18 cellular contexts compared by ENCODE assay signal in genomic region chrX:134692233-134692632, GRCh38. TPM values are rescaled to one million over a fixed set of nuclear protein-coding genes. Genes with fewer than 3 reads are reported as not detected.
DNase-seq lines count a peak whose midpoint lies in the region; ATAC-seq and TF ChIP-seq lines count a peak whose summit lies in the region.
"Had no signal": no experiment of that assay in that cellular context is flagged by ENCODE, and none has a peak within 500 bp of the region (broad histone marks: within the 10 kb centered on the region; RNA-seq: fewer than 3 reads in every experiment).

No MANE protein-coding gene starts in this region.

- no peaks in the 10 kb centered on the region for H3K79me2 ChIP-seq in GM23338 (replicated peaks; ENCODE audit: insufficient read depth)
- H3K79me2 ChIP-seq in SK-N-SH (ENCODE audit: insufficient read depth): no peaks in the 10 kb centered on the region

- TF ChIP-seq RAD21 in SK-N-SH (IDR thresholded peaks at IDR 0.05; ENCODE audit: low read length): no peak

- no peaks in the 10 kb centered on the region for H3K9me3 Mint-ChIP-seq in GM23338
- H3K9me3 Mint-ChIP-seq in progenitor cell of endocrine pancreas (ENCODE audit: low read depth): peaks cover 21% of the 10 kb centered on the region
- H3K9me3 Mint-ChIP-seq: CD8-positive, alpha-beta memory T cell had no signal

- DNase-seq in GM23338 (ENCODE audit: low spot score): peak; percentile 2
- no peak for DNase-seq in SK-N-SH
- DNase-seq in left lung: no peak
- no peak for DNase-seq in progenitor cell of endocrine pancreas (ENCODE audit: low spot score, unreplicated experiment)
- no peak for DNase-seq in GOT3 (lab: John Stamatoyannopoulos, UW)
- DNase-seq: CD8-positive, alpha-beta memory T cell; DND-41; GF-D8; Karpas-422; NCI-H1417 treated with DMSO at 0.1 percent for 48 hours; NCI-H2029 treated with DMSO at 0.1 percent for 48 hours; NCI-H526; NK-92 treated with Interleukin-12 subunit alpha and Interleukin-12 subunit beta, amount 100 ng/mL, for 24 hours had no signal

- TF ChIP-seq CTCF in GM23338 (conservative IDR thresholded peaks at IDR 0.05; ENCODE audit: low read depth in 2 of 2): no peak
- TF ChIP-seq CTCF in SK-N-SH (IDR thresholded peaks at IDR 0.05): no peak
- no peak for TF ChIP-seq CTCF in left lung (IDR thresholded peaks at IDR 0.05)
- TF ChIP-seq CTCF in progenitor cell of endocrine pancreas (IDR thresholded peaks at IDR 0.05; ENCODE audit: unreplicated experiment): no peak

- H3K4me3 ChIP-seq in GM23338 (no peak overlapping the region), SK-N-SH (ENCODE audit: low read depth in 2 of 2, low read length in 1 of 2) (no peak overlapping the region), left lung (no peak overlapping the region)

- no peaks in the 10 kb centered on the region for H4K20me1 ChIP-seq in GM23338 (replicated peaks; ENCODE audit: insufficient read depth)
- no peaks in the 10 kb centered on the region for H4K20me1 ChIP-seq in SK-N-SH (ENCODE audit: insufficient read depth)

- POLR2A ChIA-PET in SK-N-SH (lab: Yijun Ruan, JAX): no interaction called here

- CTCF ChIA-PET in SK-N-SH (lab: Yijun Ruan, JAX): no interaction called here

- H3K27ac ChIP-seq in GM23338 (ENCODE audit: low read depth) (no peak overlapping the region), SK-N-SH (ENCODE audit: low read depth in 2 of 2, low read length in 1 of 2) (peak overlapping the region; percentile 70 to 74; a peak in 3 of 4 replicates), left lung (no peak overlapping the region)

- no peak overlapping the region for H3K4me2 ChIP-seq in GM23338
- no peak overlapping the region for H3K4me2 ChIP-seq in SK-N-SH

- no peaks in the 10 kb centered on the region for H3K36me3 Mint-ChIP-seq in GM23338 (ENCODE audit: low read depth)
- H3K36me3 Mint-ChIP-seq in progenitor cell of endocrine pancreas (ENCODE audit: insufficient read depth): peaks cover 2% of the 10 kb centered on the region
- H3K36me3 Mint-ChIP-seq: CD8-positive, alpha-beta memory T cell had no signal

- H2AFZ ChIP-seq in GM23338: no peak overlapping the region
- H2AFZ ChIP-seq in SK-N-SH (ENCODE audit: low read depth): peak overlapping the region; percentile 77

- intact Hi-C loops in left lung (cut with DNase I): no loop called here

- H3K4me1 Mint-ChIP-seq in GM23338 (peaks cover 5% of the 10 kb centered on the region; the same call in 2 of the 3 replicates), progenitor cell of endocrine pancreas (ENCODE audit: low read depth) (peaks cover 18% of the 10 kb centered on the region)
- H3K4me1 Mint-ChIP-seq: CD8-positive, alpha-beta memory T cell had no signal

- H3K9me3 ChIP-seq in SK-N-SH (no peaks in the 10 kb centered on the region), left lung (no peaks in the 10 kb centered on the region)

- 65% methylated on average over 1 of the region's 1 CpG for WGBS in SK-N-SH (ENCODE audit: low lambda C conversion rate)

- no peak overlapping the region for H3K27ac Mint-ChIP-seq in GM23338
- peak overlapping the region; percentile 80 for H3K27ac Mint-ChIP-seq in progenitor cell of endocrine pancreas

- no peaks in the 10 kb centered on the region for H3K27me3 Mint-ChIP-seq in GM23338 (ENCODE audit: insufficient read depth, low read depth, poor library complexity)
- H3K27me3 Mint-ChIP-seq in progenitor cell of endocrine pancreas: no peaks in the 10 kb centered on the region

- TF ChIP-seq EP300 in SK-N-SH (IDR thresholded peaks at IDR 0.05; ENCODE audit: borderline replicate concordance in 1 of 2, low read depth in 1 of 2, low read length in 1 of 2): no peak

- H3F3A ChIP-seq in GM23338 (replicated peaks; ENCODE audit: low read depth): no peaks in the 10 kb centered on the region
- peaks cover 19% of the 10 kb centered on the region for H3F3A ChIP-seq in SK-N-SH (replicated peaks; ENCODE audit: insufficient read depth)

- H3K27me3 ChIP-seq in GM23338 (ENCODE audit: insufficient read depth) (no peaks in the 10 kb centered on the region), SK-N-SH (ENCODE audit: insufficient read depth) (no peaks in the 10 kb centered on the region), left lung (no peaks in the 10 kb centered on the region)

- H3K4me1 ChIP-seq in GM23338 (ENCODE audit: insufficient read depth) (no peaks in the 10 kb centered on the region), SK-N-SH (ENCODE audit: control insufficient read depth in 1 of 2, insufficient read depth in 2 of 2, low read depth in 1 of 2, low read length in 1 of 2) (peaks cover 2 to 30% of the 10 kb centered on the region in 2 experiments), left lung (no peaks in the 10 kb centered on the region)

- ATAC-seq in GM23338 (no peak), left lung (peak; percentile 21), GM19035 (IDR thresholded peaks at IDR 0.05; ENCODE audit: unreplicated experiment) (no peak), HG02798 (IDR thresholded peaks at IDR 0.05; ENCODE audit: poor library complexity, unreplicated experiment) (no peak), HG02870 (IDR thresholded peaks at IDR 0.05; ENCODE audit: unreplicated experiment) (no peak)
- ATAC-seq: HepG2 had no signal

- no peak overlapping the region for H3K4me3 Mint-ChIP-seq in GM23338
- no peak overlapping the region for H3K4me3 Mint-ChIP-seq in progenitor cell of endocrine pancreas (ENCODE audit: low read depth)
- H3K4me3 Mint-ChIP-seq: CD8-positive, alpha-beta memory T cell had no signal

- H3K9me2 ChIP-seq in GM23338 (ENCODE audit: insufficient read depth) (no peaks in the 10 kb centered on the region), SK-N-SH (no peaks in the 10 kb centered on the region)

- no peaks in the 10 kb centered on the region for H3K36me3 ChIP-seq in GM23338 (ENCODE audit: insufficient read depth)
- H3K36me3 ChIP-seq in SK-N-SH (replicated peaks in 1 of 2; ENCODE audit: control insufficient read depth in 1 of 2, insufficient read depth in 2 of 2, low read length in 1 of 2): no peaks in the 10 kb centered on the region
- H3K36me3 ChIP-seq in left lung: no peaks in the 10 kb centered on the region

- H3K9ac ChIP-seq in SK-N-SH: peak overlapping the region; percentile 10; the same call in 1 of the 2 replicates

TF ChIP-seq in GM23338, 12 proteins besides CTCF, POLR2A, EP300 and RAD21:
- no peak for TF ChIP-seq CREB1 (CRISPR knock-in tag; IDR thresholded peaks at IDR 0.05; ENCODE audit: low read depth)
TF ChIP-seq in GM23338: peak in this region for 0.

TF ChIP-seq in SK-N-SH, 30 proteins besides CTCF, POLR2A, EP300 and RAD21 (continues in another document):
- TF ChIP-seq NRF1 (IDR thresholded peaks at IDR 0.05; ENCODE audit: low read depth, low read length): no peak
- TF ChIP-seq, protein P1, sequence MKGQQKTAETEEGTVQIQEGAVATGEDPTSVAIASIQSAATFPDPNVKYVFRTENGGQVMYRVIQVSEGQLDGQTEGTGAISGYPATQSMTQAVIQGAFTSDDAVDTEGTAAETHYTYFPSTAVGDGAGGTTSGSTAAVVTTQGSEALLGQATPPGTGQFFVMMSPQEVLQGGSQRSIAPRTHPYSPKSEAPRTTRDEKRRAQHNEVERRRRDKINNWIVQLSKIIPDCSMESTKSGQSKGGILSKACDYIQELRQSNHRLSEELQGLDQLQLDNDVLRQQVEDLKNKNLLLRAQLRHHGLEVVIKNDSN (IDR thresholded peaks at IDR 0.05; ENCODE audit: borderline replicate concordance, low read depth): no peak
- TF ChIP-seq, protein P2, sequence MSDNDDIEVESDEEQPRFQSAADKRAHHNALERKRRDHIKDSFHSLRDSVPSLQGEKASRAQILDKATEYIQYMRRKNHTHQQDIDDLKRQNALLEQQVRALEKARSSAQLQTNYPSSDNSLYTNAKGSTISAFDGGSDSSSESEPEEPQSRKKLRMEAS (IDR thresholded peaks at IDR 0.05; ENCODE audit: low read depth): no peak
- no peak for TF ChIP-seq CHD2 (IDR thresholded peaks at IDR 0.05; ENCODE audit: low read length, partially characterized antibody)
- no peak for TF ChIP-seq RCOR1 (IDR thresholded peaks at IDR 0.05; ENCODE audit: low read length)
- TF ChIP-seq, protein P3, sequence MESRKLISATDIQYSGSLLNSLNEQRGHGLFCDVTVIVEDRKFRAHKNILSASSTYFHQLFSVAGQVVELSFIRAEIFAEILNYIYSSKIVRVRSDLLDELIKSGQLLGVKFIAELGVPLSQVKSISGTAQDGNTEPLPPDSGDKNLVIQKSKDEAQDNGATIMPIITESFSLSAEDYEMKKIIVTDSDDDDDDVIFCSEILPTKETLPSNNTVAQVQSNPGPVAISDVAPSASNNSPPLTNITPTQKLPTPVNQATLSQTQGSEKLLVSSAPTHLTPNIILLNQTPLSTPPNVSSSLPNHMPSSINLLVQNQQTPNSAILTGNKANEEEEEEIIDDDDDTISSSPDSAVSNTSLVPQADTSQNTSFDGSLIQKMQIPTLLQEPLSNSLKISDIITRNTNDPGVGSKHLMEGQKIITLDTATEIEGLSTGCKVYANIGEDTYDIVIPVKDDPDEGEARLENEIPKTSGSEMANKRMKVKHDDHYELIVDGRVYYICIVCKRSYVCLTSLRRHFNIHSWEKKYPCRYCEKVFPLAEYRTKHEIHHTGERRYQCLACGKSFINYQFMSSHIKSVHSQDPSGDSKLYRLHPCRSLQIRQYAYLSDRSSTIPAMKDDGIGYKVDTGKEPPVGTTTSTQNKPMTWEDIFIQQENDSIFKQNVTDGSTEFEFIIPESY (IDR thresholded peaks at IDR 0.05; ENCODE audit: borderline replicate concordance, low read depth): no peak
- TF ChIP-seq JUND (IDR thresholded peaks at IDR 0.05): no peak
- no peak for TF ChIP-seq TCF12 (IDR thresholded peaks at IDR 0.05)

RNA-seq across cellular contexts. Expression of gene PLAC1, which starts 34.0 kb away (rescaled TPM):
- total RNA-seq in GM23338 (2014; rRNA removed; shearing (Covaris generic)): 0.83 TPM in 1 of 2 replicates, not detected in the other
- polyA plus RNA-seq in GM23338 (2016; fragmentation: Nextera tagmentation; extraction: Ambion mirVana) (0.50 and 0.89 TPM in 2 replicates), SK-N-SH (2012; rRNA removed) (50.9 and 72.3 TPM in 2 replicates)
- polyA plus RNA-seq in SK-N-SH (2012; cell fraction: cytosol; rRNA removed): 43.2 and 53.1 TPM in 2 replicates
- 19.3 and 28.0 TPM in 2 replicates for polyA plus RNA-seq in SK-N-SH (2012; cell fraction: nucleus; rRNA removed)
- total RNA-seq in left lung (not detected), progenitor cell of endocrine pancreas (not detected in 2 replicates)
- total RNA-seq: CD8-positive, alpha-beta memory T cell; H1 had no signal
- polyA plus RNA-seq: CD8-positive, alpha-beta memory T cell had no signal

Comparison
In these comparisons a context has a peak if more than half of its experiments do, and no peak if none do; other contexts are left out.
1. H3K27ac ChIP-seq: peak in SK-N-SH (2 of 2); none in GM23338 (single experiment) and left lung (0 of 2).